8 cellular contexts compared by ENCODE assay signal in genomic region chr2:202034249-202035088, GRCh38. TPM values are rescaled to one million over a fixed set of nuclear protein-coding genes. Genes with fewer than 3 reads are reported as not detected.
A peak's percentile ranks its signal among the peaks of the same experiment; 100 is the strongest.
DNase-seq lines count a peak whose midpoint lies in the region; ATAC-seq and TF ChIP-seq lines count a peak whose summit lies in the region.

No MANE protein-coding gene starts in this region.

- intact Hi-C loops in HCT116 (cut with micrococcal nuclease) (no loop called here), prostate gland (cut with DNase I) (loop anchor here (2.0 to 5.0 kb wide), 5 partner anchors 118 to 252 kb away; partner anchors contain the start of gene ALS2)

- H3K27me3 ChIP-seq in HCT116 (ENCODE audit: insufficient read depth, low read length) = no peaks in the 10 kb centered on the region
- no peaks in the 10 kb centered on the region for H3K27me3 ChIP-seq in prostate gland (replicated peaks; ENCODE audit: insufficient read depth)

- H3K4me1 Mint-ChIP-seq in glutamatergic neuron (ENCODE audit: low read depth, unreplicated experiment) = peaks cover 26% of the 10 kb centered on the region

- no peaks in the 10 kb centered on the region for H3K9me2 ChIP-seq in HCT116 (ENCODE audit: insufficient read depth)

- H3K27me3 Mint-ChIP-seq in glutamatergic neuron (ENCODE audit: unreplicated experiment) = peaks cover 11% of the 10 kb centered on the region

- ATAC-seq in HCT116 (peak; percentile 13; the same call in 1 of the 2 replicates), GM21576 (IDR thresholded peaks at IDR 0.05; ENCODE audit: unreplicated experiment) (no peak)

- H3K4me1 ChIP-seq in HCT116 (ENCODE audit: control insufficient read depth in 1 of 2, insufficient read depth in 2 of 2, low read length in 2 of 2) (peaks cover 26 to 33% of the 10 kb centered on the region in 2 experiments), prostate gland (replicated peaks) (no peaks in the 10 kb centered on the region)

- peak overlapping the region; percentile 95 for H3K4me3 Mint-ChIP-seq in glutamatergic neuron (ENCODE audit: unreplicated experiment)

- peak; percentile 32 for DNase-seq in GM10248 (ENCODE audit: extremely low spot score)
- DNase-seq in HCT116 (ENCODE audit: low read depth, low spot score) = no peak
- peak; percentile 38 for DNase-seq in NCI-H2227 treated with DMSO at 0.1 percent for 48 hours (lab: John Stamatoyannopoulos, UW)
- DNase-seq in activated effector memory CD4-positive, alpha-beta T cell treated with anti-CD3 and anti-CD28 coated beads, Interleukin-2, amount 50 U/mL, for 16 hours = peak; percentile 70
- DNase-seq in glutamatergic neuron = peak; percentile 57
- peak; percentile 30 for DNase-seq in prostate gland (ENCODE audit: low spot score)
- DNase-seq in foreskin melanocyte = no peak

- BruUV-seq in HCT116 (replicated peaks; lab: Mats Ljungman, UMichigan) = no TSS peak

- TF ChIP-seq CTCF in GM10248 (IDR thresholded peaks at IDR 0.05; ENCODE audit: control extremely low read depth, extremely low read depth, low read depth, missing control alignments) = no peak
- TF ChIP-seq CTCF in HCT116 (IDR thresholded peaks at IDR 0.05 in 2 of 3, conservative IDR thresholded peaks at IDR 0.05 in 1 of 3; ENCODE audit: borderline replicate concordance in 1 of 3, insufficient read depth in 1 of 3, low read depth in 2 of 3, low read length in 2 of 3) = no peak
- no peak for TF ChIP-seq CTCF in glutamatergic neuron (IDR thresholded peaks at IDR 0.05; ENCODE audit: partially characterized antibody, unreplicated experiment)
- TF ChIP-seq CTCF in prostate gland (IDR thresholded peaks at IDR 0.05) = no peak

- RAD21 ChIA-PET in HCT116 (lab: Charles Lee; ENCODE audit: low non-redundant PET in 1 of 2, low total read pairs in 2 of 2, uncharacterized antibody in 2 of 2, unreplicated experiment in 2 of 2) = no interaction called here

- peak overlapping the region; percentile 72 for H3K9ac ChIP-seq in HCT116 (ENCODE audit: low read length)

- H3K36me3 Mint-ChIP-seq in glutamatergic neuron (ENCODE audit: unreplicated experiment) = no peaks in the 10 kb centered on the region

- H3K27ac ChIP-seq in HCT116 (ENCODE audit: low read depth, low read length) = peak overlapping the region; percentile 86
- H3K27ac ChIP-seq in prostate gland = peak overlapping the region; percentile 90 to 95

- POLR2A ChIA-PET in GM10248 (lab: Yijun Ruan, JAX) = no interaction called here
- POLR2A ChIA-PET in HCT116 (lab: Charles Lee) = no interaction called here

- CTCF ChIA-PET in GM10248 (lab: Yijun Ruan, JAX) (no interaction called here), HCT116 (lab: Charles Lee) (no interaction called here)

- H3K4me3 ChIP-seq in HCT116 (replicated peaks in 1 of 2; ENCODE audit: low read depth in 1 of 2, low read length in 2 of 2) (peak overlapping the region; percentile 52 to 72), prostate gland (peak overlapping the region; percentile 63 to 77)

- H4K20me1 ChIP-seq in HCT116 (ENCODE audit: insufficient read depth) = no peaks in the 10 kb centered on the region

- H3K4me2 ChIP-seq in HCT116 (ENCODE audit: low read length) = peak overlapping the region; percentile 89

- H3K36me3 ChIP-seq in HCT116 (ENCODE audit: control insufficient read depth in 1 of 2, insufficient read depth in 2 of 2, low read length in 2 of 2) (no peaks in the 10 kb centered on the region), prostate gland (no peaks in the 10 kb centered on the region)

- peaks cover 11% of the 10 kb centered on the region for H3K9me3 Mint-ChIP-seq in glutamatergic neuron (ENCODE audit: unreplicated experiment)

- TF ChIP-seq RAD21 in HCT116 (IDR thresholded peaks at IDR 0.05; ENCODE audit: low read depth) = no peak

- no peaks in the 10 kb centered on the region for H3K79me2 ChIP-seq in HCT116 (ENCODE audit: insufficient read depth, low read length)

- WGBS in prostate gland = 1% methylated on average over 70 of the region's 105 CpGs

- no peak overlapping the region for H2AFZ ChIP-seq in HCT116 (ENCODE audit: low read depth, low read length, poor library complexity, severe bottlenecking)

- H3K9me3 ChIP-seq in HCT116 (ENCODE audit: control insufficient read depth in 1 of 2, insufficient read depth in 1 of 2, low read depth in 1 of 2, low read length in 2 of 2) (no peaks in the 10 kb centered on the region), prostate gland (no peaks in the 10 kb centered on the region)

- TF ChIP-seq POLR2A in HCT116 (IDR thresholded peaks at IDR 0.05; ENCODE audit: borderline replicate concordance, extremely low read depth, insufficient read depth, insufficient read length) (no peak), prostate gland (IDR thresholded peaks at IDR 0.05) (no peak)

- peak overlapping the region; percentile 67 for H3K27ac Mint-ChIP-seq in glutamatergic neuron (ENCODE audit: unreplicated experiment)

TF ChIP-seq in HCT116, 20 proteins besides CTCF, POLR2A, EP300 and RAD21:
- TF ChIP-seq ZFX (IDR thresholded peaks at IDR 0.05) = 0 out of 2 replicates have a peak, but pooled peaks have one; percentile 23
- no peak for TF ChIP-seq YY1 (IDR thresholded peaks at IDR 0.05; ENCODE audit: extremely low read depth, insufficient replicate concordance, low read depth, low read length)
TF ChIP-seq in HCT116: peak in this region for 1.

RNA-seq across cellular contexts. Expression of gene FZD7, which starts 0.8 kb away (rescaled TPM):
- total RNA-seq in HCT116 (2021; ENCODE audit: unreplicated experiment) (14.6 TPM), glutamatergic neuron (ENCODE audit: unreplicated experiment) (19.0 TPM), prostate gland (10 to 100 TPM; 16.1 to 26.1 TPM)
- 10.2 and 10.4 TPM in 2 replicates for polyA plus RNA-seq in HCT116 (2012)

RNA-seq across cellular contexts. Expression of gene KIAA2012, which starts 38.6 kb away (rescaled TPM):
- total RNA-seq in HCT116 (2021; ENCODE audit: unreplicated experiment) = not detected
- not detected in 2 replicates for polyA plus RNA-seq in HCT116 (2012)
- not detected for total RNA-seq in glutamatergic neuron (ENCODE audit: unreplicated experiment)
- under 1 TPM in 1 of 2 donors, not detected in 1; 0.74 TPM for total RNA-seq in prostate gland

Comparison
In these comparisons a context has a peak if more than half of its experiments do, and no peak if none do; other contexts are left out.
1. DNase-seq: peak in GM10248 (single experiment), NCI-H2227 treated with DMSO at 0.1 percent for 48 hours (single experiment), activated effector memory CD4-positive, alpha-beta T cell treated with anti-CD3 and anti-CD28 coated beads, Interleukin-2, amount 50 U/mL, for 16 hours (single experiment), glutamatergic neuron (single experiment) and prostate gland (single experiment); none in HCT116 (single experiment) and foreskin melanocyte (single experiment).